Comparison of ENCODE assay signal across 1 cellular context in genomic region chr17:78122991-78123249, GRCh38.
TF ChIP-seq lines count a peak whose summit lies in the region.

No MANE protein-coding gene starts in this region.

TF ChIP-seq in GM12878, 131 proteins besides CTCF, POLR2A, EP300 and RAD21:
- TF ChIP-seq SUPT20H (IDR thresholded peaks at IDR 0.05; ENCODE audit: borderline replicate concordance, control insufficient read depth, low read depth, low read length): no peak
- no peak for TF ChIP-seq SIX5 (IDR thresholded peaks at IDR 0.05; ENCODE audit: low read depth, low read length, severe bottlenecking)
- TF ChIP-seq NFIC (IDR thresholded peaks at IDR 0.05; ENCODE audit: low read depth, low read length): no peak
- no peak for TF ChIP-seq ZNF592 (IDR thresholded peaks at IDR 0.05)
- no peak for TF ChIP-seq RCOR1 (conservative IDR thresholded peaks at IDR 0.05; ENCODE audit: low read depth, low read length)
- TF ChIP-seq MTA2 (IDR thresholded peaks at IDR 0.05; ENCODE audit: low read depth): no peak
- TF ChIP-seq NKRF (conservative IDR thresholded peaks at IDR 0.05): no peak
- no peak for TF ChIP-seq RELA (IDR thresholded peaks at IDR 0.05; ENCODE audit: borderline replicate concordance, partially characterized antibody)
